8 cellular contexts compared by ENCODE assay signal in the genomic region with DNA sequence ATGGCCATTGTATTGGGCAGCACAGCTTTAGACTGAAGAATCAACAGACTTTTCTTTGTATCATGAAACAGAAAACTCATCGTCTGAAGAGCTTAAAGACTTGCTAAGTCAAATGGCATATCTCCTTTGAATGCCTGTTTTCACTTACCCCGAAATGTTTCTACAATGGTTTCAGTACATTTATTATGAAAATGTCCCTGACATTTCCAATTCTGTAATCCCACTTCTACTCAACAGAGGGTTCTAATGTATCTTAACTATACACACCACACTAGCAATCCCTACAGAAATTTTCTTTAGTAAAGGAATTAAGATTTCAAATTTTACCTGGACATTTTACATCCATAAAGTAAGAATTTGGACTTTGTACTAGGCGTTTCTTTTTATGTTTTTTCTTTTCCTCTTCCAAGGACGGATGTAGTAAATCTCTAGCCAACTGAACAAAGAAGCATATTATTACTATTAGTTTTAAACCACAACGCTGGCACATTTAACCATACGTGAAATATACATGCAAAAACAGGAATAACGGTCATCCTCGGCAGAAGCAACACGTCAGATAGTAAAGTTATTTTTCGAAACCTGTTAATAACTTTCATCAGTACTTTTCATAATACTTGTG. TPM values are rescaled to one million over a fixed set of nuclear protein-coding genes. Genes with fewer than 3 reads are reported as not detected.
DNase-seq lines count a peak whose midpoint lies in the region; ATAC-seq, FAIRE-seq and TF ChIP-seq lines count a peak whose summit lies in the region.

No MANE protein-coding gene starts in this region.

- POLR2A ChIA-PET in HepG2 (lab: Yijun Ruan, JAX) = interaction anchor here (0.6 to 2.3 kb wide), 19 partner anchors 9 to 314 kb away, joined by 3 to 26 read pairs (median 5); a partner anchor contains a TSS

- no TSS peak for BruUV-seq in HepG2 (replicated peaks; lab: Mats Ljungman, UMichigan)

- no peaks in the 10 kb centered on the region; the same call in 1 of the 2 replicates for H4K20me1 ChIP-seq in HepG2 (ENCODE audit: insufficient read depth, low read length)

- CTCF ChIA-PET in HepG2 (lab: Yijun Ruan, JAX; ENCODE audit: low intra/inter-chr PET ratio, low total read pairs) = no interaction called here

- ATAC-seq in HepG2 = no peak
- ATAC-seq in thoracic aorta (ENCODE audit: insufficient number of reproducible peaks, low FRiP score, low read depth) = no peak
- no peak for ATAC-seq in GM21529 (IDR thresholded peaks at IDR 0.05; ENCODE audit: unreplicated experiment)

- H3K27ac ChIP-seq in 22Rv1 = peak overlapping the region; percentile 90
- H3K27ac ChIP-seq in HepG2 (ENCODE audit: extremely low read length, insufficient read depth, low read length) = peak overlapping the region; percentile 89
- H3K27ac ChIP-seq in thoracic aorta = peak overlapping the region; percentile 93 to 96

- DNase-seq in HFF-Myc (ENCODE audit: extremely low read depth, low read depth) (no peak), astrocyte of the spinal cord (ENCODE audit: low read depth, low spot score) (peak; percentile 29), HepG2 (ENCODE audit: low spot score) (no peak), thoracic aorta (ENCODE audit: low spot score) (no peak), NCI-H226 (no peak), GM20000 (ENCODE audit: low spot score) (no peak)

- peak overlapping the region; percentile 70 for H3K4me2 ChIP-seq in HepG2 (ENCODE audit: low read depth, low read length)

- no peak overlapping the region for H2AFZ ChIP-seq in HepG2 (ENCODE audit: low read length)

- TF ChIP-seq POLR2A in HepG2 (IDR thresholded peaks at IDR 0.05; ENCODE audit: insufficient read depth in 1 of 2, low read depth in 2 of 2, low read length in 2 of 2) = no peak

- in situ Hi-C loops in astrocyte of the spinal cord (cut with HindIII; ENCODE audit: low sequenced_read_pairs) = no loop called here
- in situ Hi-C loops in HepG2 (cut with HindIII; ENCODE audit: extremely low pct_ligation_motif_present, low pct_unique_long_range_greater_than_20kb) = loop anchor here (25.0 kb wide), 1 partner anchor 256 kb away; no protein-coding TSS in a partner anchor

- peak overlapping the region; percentile 94 for H3K9ac ChIP-seq in HepG2 (ENCODE audit: insufficient read depth, low read depth, low read length)

- TF ChIP-seq RAD21 in HepG2 (CRISPR knock-in tag; IDR thresholded peaks at IDR 0.05) = no peak

- H3K4me3 ChIP-seq in HFF-Myc (replicated peaks; ENCODE audit: low read depth, low read length) (peak overlapping the region; percentile 82), astrocyte of the spinal cord (ENCODE audit: low read depth, low read length) (peak overlapping the region; percentile 78), HepG2 (replicated peaks in 1 of 3; ENCODE audit: insufficient read depth in 1 of 3, low read depth in 2 of 3, low read length in 3 of 3) (peak overlapping the region; percentile 78 to 96 (median 96)), thoracic aorta (peak overlapping the region; percentile 88)

- H3K9me3 ChIP-seq in HepG2 (ENCODE audit: low read length) = no peaks in the 10 kb centered on the region
- no peaks in the 10 kb centered on the region for H3K9me3 ChIP-seq in thoracic aorta

- H3K4me1 ChIP-seq in HepG2 (ENCODE audit: insufficient read depth, low read length) (peaks cover 24% of the 10 kb centered on the region), thoracic aorta (ENCODE audit: control insufficient read depth in 1 of 2, low read depth in 2 of 2) (peaks cover 17 to 27% of the 10 kb centered on the region in 2 donors)

- no peak for FAIRE-seq in HepG2 (lab: Jason Lieb, UNC)

- TF ChIP-seq EP300 in HepG2 (IDR thresholded peaks at IDR 0.05; ENCODE audit: low read depth in 2 of 2, low read length in 2 of 2) (no peak), HepG2 (CRISPR knock-in tag; IDR thresholded peaks at IDR 0.05; ENCODE audit: borderline replicate concordance) (no peak)

- WGBS in HepG2 (ENCODE audit: low lambda C conversion rate) = under 1% methylated on average over 10 of the region's 10 CpGs

- H3K36me3 ChIP-seq in HepG2 (replicated peaks in 1 of 2; ENCODE audit: control insufficient read depth in 1 of 2, insufficient read depth in 2 of 2, low read length in 2 of 2) = peaks cover 1 to 28% of the 10 kb centered on the region in 2 experiments; a peak in 4 of 5 replicates
- H3K36me3 ChIP-seq in thoracic aorta = peaks cover 18% of the 10 kb centered on the region

- H3K79me2 ChIP-seq in HepG2 (ENCODE audit: insufficient read depth, low read length) = peaks cover 26% of the 10 kb centered on the region

- TF ChIP-seq CTCF in 22Rv1 (IDR thresholded peaks at IDR 0.05) (no peak), HFF-Myc (IDR thresholded peaks at IDR 0.05; ENCODE audit: low read depth, low read length, missing control alignments) (no peak), astrocyte of the spinal cord (IDR thresholded peaks at IDR 0.05; ENCODE audit: low read depth, low read length) (no peak), HepG2 (CRISPR knock-in tag; IDR thresholded peaks at IDR 0.05) (no peak), thoracic aorta (IDR thresholded peaks at IDR 0.05) (no peak), GM20000 (IDR thresholded peaks at IDR 0.05; ENCODE audit: extremely low read depth, missing control alignments) (no peak)

- intact Hi-C loops in HepG2 (cut with micrococcal nuclease; ENCODE audit: unreplicated experiment) = loop anchor here (1.0 to 10.0 kb wide), 6 partner anchors 33 to 371 kb away; a partner anchor contains a TSS

- H3K27me3 ChIP-seq in HepG2 (ENCODE audit: control insufficient read depth in 1 of 2, insufficient read depth in 2 of 2, low read length in 2 of 2) (no peaks in the 10 kb centered on the region; a peak in 1 of 5 replicates), thoracic aorta (replicated peaks; ENCODE audit: insufficient read depth) (no peaks in the 10 kb centered on the region)

RNA-seq across cellular contexts. Expression of a gene that starts 1.1 kb away (rescaled TPM):
- total RNA-seq in HepG2 (2016; rRNA removed; fragmentation: Illumina TruSeq; extraction: Trizol) (433 and 596 TPM in 2 replicates), thoracic aorta (100 to 1,000 TPM in 1 of 2 donors, 10 to 100 TPM in 1; 40.1 to 120 TPM)
- total RNA-seq in HepG2 (2016; cell fraction: cytosol; rRNA removed; fragmentation: Illumina TruSeq; extraction: Trizol; ENCODE audit: low read depth) = 167 and 206 TPM in 2 replicates
- 426 and 625 TPM in 2 replicates for total RNA-seq in HepG2 (2016; cell fraction: insoluble cytoplasmic fraction; rRNA removed; fragmentation: Illumina TruSeq; extraction: Trizol)
- total RNA-seq in HepG2 (2016; cell fraction: membrane; rRNA removed; fragmentation: Illumina TruSeq; extraction: Trizol) = 209 and 262 TPM in 2 replicates
- 142 and 149 TPM in 2 replicates for total RNA-seq in HepG2 (2016; cell fraction: nucleus; rRNA removed; fragmentation: Illumina TruSeq; extraction: Trizol)
- polyA plus RNA-seq in HepG2 (2011; rRNA removed) = 210 and 231 TPM in 2 replicates
- 112 and 159 TPM in 2 replicates for polyA plus RNA-seq in HepG2 (2011; cell fraction: cytosol; rRNA removed)
- polyA plus RNA-seq in HepG2 (2011; cell fraction: nucleus; rRNA removed) = 53.6 and 77.1 TPM in 2 replicates
- polyA plus RNA-seq in HepG2 (2012) = 270 and 317 TPM in 2 replicates
- 194 and 258 TPM in 2 replicates for polyA plus RNA-seq in HepG2 (2016; cell fraction: cytosol; fragmentation: Illumina TruSeq; extraction: Trizol; ENCODE audit: low read depth)
- polyA plus RNA-seq in HepG2 (2016; cell fraction: insoluble cytoplasmic fraction; fragmentation: Illumina TruSeq; extraction: Trizol; ENCODE audit: low read depth) = 673 and 714 TPM in 2 replicates
- polyA plus RNA-seq in HepG2 (2016; cell fraction: membrane; fragmentation: Illumina TruSeq; extraction: Trizol; ENCODE audit: low read depth) = 226 and 313 TPM in 2 replicates
- polyA plus RNA-seq in HepG2 (2016; cell fraction: nucleus; fragmentation: Illumina TruSeq; extraction: Trizol; ENCODE audit: insufficient read depth, low read depth) = 277 and 280 TPM in 2 replicates
- 12.7 and 14.4 TPM in 2 replicates for polyA minus RNA-seq in HepG2 (2011; rRNA and poly(A)+ RNA removed; ENCODE audit: low replicate concordance)
- polyA minus RNA-seq in HepG2 (2011; cell fraction: cytosol; rRNA and poly(A)+ RNA removed) = 46.3 and 58.6 TPM in 2 replicates
- polyA minus RNA-seq in HepG2 (2011; cell fraction: nucleus; rRNA and poly(A)+ RNA removed) = 80.2 and 91.3 TPM in 2 replicates

RNA-seq across cellular contexts. Expression of a gene that starts 33.2 kb away (rescaled TPM):
- total RNA-seq in HepG2 (2016; rRNA removed; fragmentation: Illumina TruSeq; extraction: Trizol) = 14.2 and 20.4 TPM in 2 replicates
- total RNA-seq in HepG2 (2016; cell fraction: cytosol; rRNA removed; fragmentation: Illumina TruSeq; extraction: Trizol; ENCODE audit: low read depth) = 0.79 and 1.7 TPM in 2 replicates
- 14.3 and 23.1 TPM in 2 replicates for total RNA-seq in HepG2 (2016; cell fraction: insoluble cytoplasmic fraction; rRNA removed; fragmentation: Illumina TruSeq; extraction: Trizol)
- total RNA-seq in HepG2 (2016; cell fraction: membrane; rRNA removed; fragmentation: Illumina TruSeq; extraction: Trizol) = 4.1 and 5.5 TPM in 2 replicates
- 7.3 and 8.0 TPM in 2 replicates for total RNA-seq in HepG2 (2016; cell fraction: nucleus; rRNA removed; fragmentation: Illumina TruSeq; extraction: Trizol)
- polyA plus RNA-seq in HepG2 (2011; rRNA removed) = 4.7 and 6.8 TPM in 2 replicates
- 2.3 and 3.5 TPM in 2 replicates for polyA plus RNA-seq in HepG2 (2011; cell fraction: cytosol; rRNA removed)
- 3.0 TPM in 2 replicates for polyA plus RNA-seq in HepG2 (2011; cell fraction: nucleus; rRNA removed)
- polyA plus RNA-seq in HepG2 (2012) = 5.3 and 8.5 TPM in 2 replicates
- 1.4 and 1.5 TPM in 2 replicates for polyA plus RNA-seq in HepG2 (2016; cell fraction: cytosol; fragmentation: Illumina TruSeq; extraction: Trizol; ENCODE audit: low read depth)
- 11.3 and 13.5 TPM in 2 replicates for polyA plus RNA-seq in HepG2 (2016; cell fraction: insoluble cytoplasmic fraction; fragmentation: Illumina TruSeq; extraction: Trizol; ENCODE audit: low read depth)
- 2.8 and 2.9 TPM in 2 replicates for polyA plus RNA-seq in HepG2 (2016; cell fraction: membrane; fragmentation: Illumina TruSeq; extraction: Trizol; ENCODE audit: low read depth)
- polyA plus RNA-seq in HepG2 (2016; cell fraction: nucleus; fragmentation: Illumina TruSeq; extraction: Trizol; ENCODE audit: insufficient read depth, low read depth) = 7.1 and 7.6 TPM in 2 replicates
- polyA minus RNA-seq in HepG2 (2011; rRNA and poly(A)+ RNA removed; ENCODE audit: low replicate concordance) = 4.8 and 5.9 TPM in 2 replicates
- polyA minus RNA-seq in HepG2 (2011; cell fraction: cytosol; rRNA and poly(A)+ RNA removed) = 22.2 and 22.6 TPM in 2 replicates
- 5.2 and 8.2 TPM in 2 replicates for polyA minus RNA-seq in HepG2 (2011; cell fraction: nucleus; rRNA and poly(A)+ RNA removed)
- 10 to 100 TPM; 55.2 to 64.1 TPM for total RNA-seq in thoracic aorta

RNA-seq across cellular contexts. Expression of a gene that starts 34.5 kb away (rescaled TPM):
- total RNA-seq in HepG2 (2016; rRNA removed; fragmentation: Illumina TruSeq; extraction: Trizol) (23.0 and 31.0 TPM in 2 replicates), thoracic aorta (10 to 100 TPM; 11.6 to 22.4 TPM)
- total RNA-seq in HepG2 (2016; cell fraction: cytosol; rRNA removed; fragmentation: Illumina TruSeq; extraction: Trizol; ENCODE audit: low read depth) = 2.6 and 4.7 TPM in 2 replicates
- total RNA-seq in HepG2 (2016; cell fraction: insoluble cytoplasmic fraction; rRNA removed; fragmentation: Illumina TruSeq; extraction: Trizol) = 20.3 and 27.6 TPM in 2 replicates
- total RNA-seq in HepG2 (2016; cell fraction: membrane; rRNA removed; fragmentation: Illumina TruSeq; extraction: Trizol) = 6.4 and 8.7 TPM in 2 replicates
- total RNA-seq in HepG2 (2016; cell fraction: nucleus; rRNA removed; fragmentation: Illumina TruSeq; extraction: Trizol) = 10.8 and 14.7 TPM in 2 replicates
- 12.2 and 14.8 TPM in 2 replicates for polyA plus RNA-seq in HepG2 (2011; rRNA removed)
- polyA plus RNA-seq in HepG2 (2011; cell fraction: cytosol; rRNA removed) = 7.4 and 10.0 TPM in 2 replicates
- 4.0 and 4.7 TPM in 2 replicates for polyA plus RNA-seq in HepG2 (2011; cell fraction: nucleus; rRNA removed)
- 18.6 and 25.3 TPM in 2 replicates for polyA plus RNA-seq in HepG2 (2012)
- 2.1 and 2.8 TPM in 2 replicates for polyA plus RNA-seq in HepG2 (2016; cell fraction: cytosol; fragmentation: Illumina TruSeq; extraction: Trizol; ENCODE audit: low read depth)
- polyA plus RNA-seq in HepG2 (2016; cell fraction: insoluble cytoplasmic fraction; fragmentation: Illumina TruSeq; extraction: Trizol; ENCODE audit: low read depth) = 27.4 and 33.8 TPM in 2 replicates
- 4.7 and 5.9 TPM in 2 replicates for polyA plus RNA-seq in HepG2 (2016; cell fraction: membrane; fragmentation: Illumina TruSeq; extraction: Trizol; ENCODE audit: low read depth)
- polyA plus RNA-seq in HepG2 (2016; cell fraction: nucleus; fragmentation: Illumina TruSeq; extraction: Trizol; ENCODE audit: insufficient read depth, low read depth) = 13.9 and 15.3 TPM in 2 replicates
- polyA minus RNA-seq in HepG2 (2011; rRNA and poly(A)+ RNA removed; ENCODE audit: low replicate concordance) = 2.3 and 2.8 TPM in 2 replicates
- 8.0 and 8.3 TPM in 2 replicates for polyA minus RNA-seq in HepG2 (2011; cell fraction: cytosol; rRNA and poly(A)+ RNA removed)
- 10.9 and 15.3 TPM in 2 replicates for polyA minus RNA-seq in HepG2 (2011; cell fraction: nucleus; rRNA and poly(A)+ RNA removed)
